Comparison of ENCODE assay signal across 1 cellular context in genomic region chr19:18839465-18840287, GRCh38.
TF ChIP-seq lines count a peak whose summit lies in the region.

No MANE protein-coding gene starts in this region.

TF ChIP-seq in GM12878, 131 proteins besides CTCF, POLR2A, EP300 and RAD21:
- TF ChIP-seq MYC (IDR thresholded peaks at IDR 0.05; ENCODE audit: insufficient read depth, insufficient read length, insufficient replicate concordance, low read length, severe bottlenecking) (no peak), STAT3 (IDR thresholded peaks at IDR 0.05; ENCODE audit: low read depth, low read length) (no peak), USF1 (IDR thresholded peaks at IDR 0.05; ENCODE audit: borderline replicate concordance, extremely low read length, insufficient read depth, low read depth, low read length) (no peak), TAF1 (IDR thresholded peaks at IDR 0.05; ENCODE audit: borderline replicate concordance, low read depth, low read length) (no peak), ATF2 (IDR thresholded peaks at IDR 0.05; ENCODE audit: low read length) (no peak), NFYA (IDR thresholded peaks at IDR 0.05; ENCODE audit: borderline replicate concordance, low read depth, low read length) (no peak), LARP7 (IDR thresholded peaks at IDR 0.05) (peak; percentile 41; the same call in 1 of the 2 replicates)
